Comparison of ENCODE assay signal across 11 cellular contexts in genomic region chr20:18465536-18466200, GRCh38. TPM values are rescaled to one million over a fixed set of nuclear protein-coding genes. Genes with fewer than 3 reads are reported as not detected.
DNase-seq lines count a peak whose midpoint lies in the region; ATAC-seq, FAIRE-seq and TF ChIP-seq lines count a peak whose summit lies in the region.
"Had no signal": no experiment of that assay in that cellular context is flagged by ENCODE, and none has a peak within 500 bp of the region (broad histone marks: within the 10 kb centered on the region; RNA-seq: fewer than 3 reads in every experiment).

No MANE protein-coding gene starts in this region.

- H3K4me3 Mint-ChIP-seq in MCF 10A (ENCODE audit: unreplicated experiment), result peak overlapping the region; percentile 98
- peak overlapping the region; percentile 97 for H3K4me3 Mint-ChIP-seq in stimulated activated effector memory CD8-positive, alpha-beta T cell treated with anti-CD3 and anti-CD28 coated beads, Interleukin-12 subunit alpha, Interleukin-12 subunit beta, amount 100 ng/mL, for 72 hours

- H4K20me1 ChIP-seq in fibroblast of lung (ENCODE audit: control insufficient read depth, extremely low read depth, insufficient read depth, low read length), result no peaks in the 10 kb centered on the region

- intact Hi-C loops in MCF 10A (cut with micrococcal nuclease) (loop anchor here (2.0 to 5.0 kb wide), 2 partner anchors 41 to 122 kb away; partner anchors contain the start of genes DTD1 and SEC23B), breast epithelium (cut with DNase I; ENCODE audit: low total_unique reads) (no loop called here)

- no peaks in the 10 kb centered on the region for H3K9me3 Mint-ChIP-seq in MCF 10A (ENCODE audit: unreplicated experiment)
- no peaks in the 10 kb centered on the region for H3K9me3 Mint-ChIP-seq in stimulated activated effector memory CD8-positive, alpha-beta T cell treated with anti-CD3 and anti-CD28 coated beads, Interleukin-12 subunit alpha, Interleukin-12 subunit beta, amount 100 ng/mL, for 72 hours

- H3K27me3 ChIP-seq in breast epithelium (no peaks in the 10 kb centered on the region), fibroblast of lung (ENCODE audit: control insufficient read depth, insufficient read depth, low read length) (no peaks in the 10 kb centered on the region)

- H3K9me3 ChIP-seq in breast epithelium (no peaks in the 10 kb centered on the region), fibroblast of lung (ENCODE audit: control insufficient read depth, insufficient read depth, low read depth, low read length) (no peaks in the 10 kb centered on the region)

- no peaks in the 10 kb centered on the region for H3K4me1 Mint-ChIP-seq in MCF 10A (ENCODE audit: insufficient read depth, unreplicated experiment)
- H3K4me1 Mint-ChIP-seq in stimulated activated effector memory CD8-positive, alpha-beta T cell treated with anti-CD3 and anti-CD28 coated beads, Interleukin-12 subunit alpha, Interleukin-12 subunit beta, amount 100 ng/mL, for 72 hours, result peaks cover 24% of the 10 kb centered on the region

- no peak for TF ChIP-seq CTCF in MCF 10A (IDR thresholded peaks at IDR 0.05; ENCODE audit: unreplicated experiment)
- TF ChIP-seq CTCF in breast epithelium (IDR thresholded peaks at IDR 0.05), result no peak
- TF ChIP-seq CTCF in fibroblast of lung (conservative IDR thresholded peaks at IDR 0.05 in 1 of 2, IDR thresholded peaks at IDR 0.05 in 1 of 2; ENCODE audit: low read depth in 1 of 2, low read length in 2 of 2), result no peak

- no peaks in the 10 kb centered on the region for H3K36me3 Mint-ChIP-seq in MCF 10A (ENCODE audit: insufficient read depth, unreplicated experiment)
- H3K36me3 Mint-ChIP-seq in stimulated activated effector memory CD8-positive, alpha-beta T cell treated with anti-CD3 and anti-CD28 coated beads, Interleukin-12 subunit alpha, Interleukin-12 subunit beta, amount 100 ng/mL, for 72 hours, result peaks cover 28% of the 10 kb centered on the region

- H3K4me1 ChIP-seq in breast epithelium (peaks cover 0 to 4% of the 10 kb centered on the region in 2 donors), fibroblast of lung (ENCODE audit: control insufficient read depth, extremely low read depth, insufficient read depth, low read length) (no peaks in the 10 kb centered on the region)

- CTCF ChIA-PET in MCF 10A (lab: Yijun Ruan, JAX), result interaction anchor here (0.6 to 2.2 kb wide), 7 partner anchors 10 to 894 kb away, joined by 3 to 8 read pairs (median 3); partner anchors contain the start of gene RBBP9

- POLR2A ChIA-PET in MCF 10A (lab: Yijun Ruan, JAX), result interaction anchor here (0.8 to 6.4 kb wide), 12 partner anchors 7 to 923 kb away, joined by 3 to 108 read pairs (median 10); partner anchors contain the start of genes RBBP9, SEC23B and ZNF133

- FAIRE-seq in RCC 7860 (lab: Jason Lieb, UNC), result peak; percentile 64

- DNase-seq in MCF 10A (ENCODE audit: unreplicated experiment) (no peak), breast epithelium (ENCODE audit: low spot score in 2 of 2) (no peak), RCC 7860 (ENCODE audit: low spot score) (peak; percentile 34), fibroblast of lung (ENCODE audit: low read depth in 2 of 2) (no peak), NAMALWA (ENCODE audit: low spot score) (no peak), ureter (ENCODE audit: low spot score) (no peak), NCI-H1694 treated with DMSO at 0.1 percent for 48 hours (lab: John Stamatoyannopoulos, UW) (no peak)
- DNase-seq in stimulated activated effector memory CD8-positive, alpha-beta T cell treated with anti-CD3 and anti-CD28 coated beads, Interleukin-12 subunit alpha, Interleukin-12 subunit beta, amount 100 ng/mL, for 72 hours (ENCODE audit: low spot score in 2 of 2), result no peak
- DNase-seq: caudate nucleus, NCI-H2081 treated with DMSO at 0.1 percent for 48 hours, trophoblast cell had no signal

- H3K27ac ChIP-seq in breast epithelium, result no peak overlapping the region
- no peak overlapping the region for H3K27ac ChIP-seq in fibroblast of lung (ENCODE audit: insufficient read depth, low read length)

- H3K4me2 ChIP-seq in fibroblast of lung (ENCODE audit: extremely low read depth, insufficient read depth, low read length), result peak overlapping the region; percentile 96

- H3K79me2 ChIP-seq in fibroblast of lung (ENCODE audit: control insufficient read depth, insufficient read depth, low read length), result peaks cover 19% of the 10 kb centered on the region

- H2AFZ ChIP-seq in fibroblast of lung (ENCODE audit: low read length), result peak overlapping the region; percentile 31

- no peak overlapping the region for H3K4me3 ChIP-seq in breast epithelium
- H3K4me3 ChIP-seq in fibroblast of lung (replicated peaks in 1 of 4; ENCODE audit: control extremely low read depth in 1 of 4, insufficient read depth in 1 of 4, low read depth in 3 of 4, low read length in 4 of 4), result peak overlapping the region in 2 of 4 experiments; percentile 96 to 100

- H3K36me3 ChIP-seq in breast epithelium (no peaks in the 10 kb centered on the region), fibroblast of lung (ENCODE audit: control insufficient read depth, insufficient read depth, low read length) (peaks cover 2% of the 10 kb centered on the region)

- no peak for TF ChIP-seq POLR2A in breast epithelium (IDR thresholded peaks at IDR 0.05)

- no peak for ATAC-seq in stimulated activated effector memory CD8-positive, alpha-beta T cell treated with anti-CD3 and anti-CD28 coated beads, Interleukin-12 subunit alpha, Interleukin-12 subunit beta, amount 100 ng/mL, for 72 hours

- H3K27me3 Mint-ChIP-seq in MCF 10A (ENCODE audit: insufficient read depth, unreplicated experiment), result no peaks in the 10 kb centered on the region

- BruUV-seq in MCF 10A (replicated peaks; lab: Mats Ljungman, UMichigan), result no TSS peak

- H3K27ac Mint-ChIP-seq in MCF 10A (ENCODE audit: low read depth, unreplicated experiment), result no peak overlapping the region
- H3K27ac Mint-ChIP-seq in stimulated activated effector memory CD8-positive, alpha-beta T cell treated with anti-CD3 and anti-CD28 coated beads, Interleukin-12 subunit alpha, Interleukin-12 subunit beta, amount 100 ng/mL, for 72 hours, result no peak overlapping the region

- H3K9ac ChIP-seq in fibroblast of lung (ENCODE audit: insufficient read depth, low read length), result no peak overlapping the region

RNA-seq across cellular contexts. Expression of gene DZANK1, which starts 1.2 kb away (rescaled TPM):
- 2.5 and 3.0 TPM in 2 replicates for total RNA-seq in MCF 10A (2022)
- 10 to 100 TPM in 1 of 3 donors, 1 to 10 TPM in 2; 2.6 to 14.8 (median 6.9) TPM for total RNA-seq in breast epithelium
- 0.77 and 0.83 TPM in 2 replicates for total RNA-seq in fibroblast of lung
- 1.2 and 1.3 TPM in 2 replicates for polyA plus RNA-seq in fibroblast of lung
- 0.77 and 1.1 TPM in 2 replicates for polyA plus RNA-seq in fibroblast of lung (2012)
- 1.4 and 5.2 TPM in 2 replicates for polyA minus RNA-seq in fibroblast of lung (ENCODE audit: low replicate concordance)
- total RNA-seq in ureter, result 7.1 TPM

RNA-seq across cellular contexts. Expression of gene POLR3F, which starts 1.5 kb away (rescaled TPM):
- total RNA-seq in MCF 10A (2022) (11.2 and 15.1 TPM in 2 replicates), breast epithelium (10 to 100 TPM in 2 of 3 donors, 1 to 10 TPM in 1; 6.9 to 17.6 (median 10.1) TPM), fibroblast of lung (15.4 and 20.5 TPM in 2 replicates), ureter (9.7 TPM)
- 11.2 and 11.3 TPM in 2 replicates for polyA plus RNA-seq in fibroblast of lung
- 7.6 and 8.6 TPM in 2 replicates for polyA plus RNA-seq in fibroblast of lung (2012)
- polyA minus RNA-seq in fibroblast of lung (ENCODE audit: low replicate concordance), result 0.96 and 9.1 TPM in 2 replicates

RNA-seq across cellular contexts. Expression of gene RBBP9, which starts 31.4 kb away (rescaled TPM):
- total RNA-seq in MCF 10A (2022) (6.8 and 7.3 TPM in 2 replicates), breast epithelium (10 to 100 TPM; 16.3 to 24.4 (median 17.7) TPM), fibroblast of lung (14.4 and 19.0 TPM in 2 replicates), ureter (10.7 TPM)
- polyA plus RNA-seq in fibroblast of lung, result 19.2 and 22.1 TPM in 2 replicates
- 8.3 and 10.0 TPM in 2 replicates for polyA plus RNA-seq in fibroblast of lung (2012)
- polyA minus RNA-seq in fibroblast of lung (ENCODE audit: low replicate concordance), result 4.8 and 15.4 TPM in 2 replicates

RNA-seq across cellular contexts. Expression of gene SEC23B, which starts 42.1 kb away (rescaled TPM):
- 139 TPM in 2 replicates for total RNA-seq in MCF 10A (2022)
- 10 to 100 TPM; 27.0 to 57.7 (median 52.8) TPM for total RNA-seq in breast epithelium
- total RNA-seq in fibroblast of lung, result 34.7 and 52.0 TPM in 2 replicates
- 51.0 and 67.9 TPM in 2 replicates for polyA plus RNA-seq in fibroblast of lung
- 29.3 and 40.9 TPM in 2 replicates for polyA plus RNA-seq in fibroblast of lung (2012)
- 55.8 and 64.6 TPM in 2 replicates for polyA minus RNA-seq in fibroblast of lung (ENCODE audit: low replicate concordance)
- 63.2 TPM for total RNA-seq in ureter
